8 cellular contexts compared by ENCODE assay signal in genomic region chr22:19679476-19680099, GRCh38. TPM values are rescaled to one million over a fixed set of nuclear protein-coding genes. Genes with fewer than 3 reads are reported as not detected.
DNase-seq lines count a peak whose midpoint lies in the region; ATAC-seq and TF ChIP-seq lines count a peak whose summit lies in the region.

No MANE protein-coding gene starts in this region.

- H3K4me3 Mint-ChIP-seq in brain, result no peak overlapping the region

- H3K9me3 ChIP-seq in liver (ENCODE audit: control insufficient read depth in 4 of 4, low read length in 3 of 4), result no peaks in the 10 kb centered on the region

- peaks cover 30% of the 10 kb centered on the region for H3K4me1 Mint-ChIP-seq in brain

- ATAC-seq in SK-N-SH treated with all-trans-retinoic acid at 6 μM for 48 hours (peak; percentile 76), GM18517 (IDR thresholded peaks at IDR 0.05; ENCODE audit: unreplicated experiment) (no peak), GM19397 (IDR thresholded peaks at IDR 0.05; ENCODE audit: unreplicated experiment) (no peak), HG03025 (IDR thresholded peaks at IDR 0.05; ENCODE audit: low FRiP score, unreplicated experiment) (no peak)

- no peak overlapping the region for H3K27ac ChIP-seq in liver (ENCODE audit: low read depth in 1 of 2, low read length in 2 of 2)

- 35% methylated on average over 15 of the region's 15 CpGs for WGBS in liver

- no peaks in the 10 kb centered on the region for H3K36me3 ChIP-seq in liver (ENCODE audit: control insufficient read depth in 4 of 4, insufficient read depth in 3 of 4, low read depth in 1 of 4, low read length in 3 of 4)

- peak; percentile 58 to 75 for TF ChIP-seq RAD21 in liver (IDR thresholded peaks at IDR 0.05)

- H3K27me3 ChIP-seq in liver (ENCODE audit: control insufficient read depth in 4 of 4, insufficient read depth in 4 of 4, low read length in 3 of 4), result peaks cover 0 to 7% (median 0%) of the 10 kb centered on the region in 4 donors

- H3K9me3 Mint-ChIP-seq in brain, result peaks cover 13 to 22% (median 21%) of the 10 kb centered on the region in 5 experiments

- DNase-seq in Daoy (ENCODE audit: low read depth), result peak; percentile 36
- DNase-seq in stimulated activated CD8-positive, alpha-beta memory T cell treated with anti-CD3 and anti-CD28 coated beads, Interleukin-2, amount 100 ng/mL, for 48 hours (ENCODE audit: low read depth in 2 of 2), result peak; percentile 28 to 38

- no peak overlapping the region for H3K9ac ChIP-seq in liver (ENCODE audit: low read depth in 1 of 2, low read length in 2 of 2)

- H3K4me1 ChIP-seq in liver (ENCODE audit: control insufficient read depth in 4 of 4, insufficient read depth in 4 of 4, low read length in 3 of 4), result no peaks in the 10 kb centered on the region

- no peak overlapping the region for H3K4me3 ChIP-seq in liver (ENCODE audit: low read depth in 1 of 3, low read length in 3 of 3)

- peaks cover 9% of the 10 kb centered on the region for H3K27me3 Mint-ChIP-seq in brain

- peak; percentile 74 to 78 for TF ChIP-seq CTCF in brain (conservative IDR thresholded peaks at IDR 0.05)
- peak; percentile 53 for TF ChIP-seq CTCF in liver (IDR thresholded peaks at IDR 0.05; ENCODE audit: low read depth, low read length, missing input control)

- H3K36me3 Mint-ChIP-seq in brain, result no peaks in the 10 kb centered on the region

- H3K27ac Mint-ChIP-seq in brain, result peak overlapping the region in 2 of 5 experiments; percentile 73 to 93

TF ChIP-seq in SK-N-SH treated with all-trans-retinoic acid at 6 μM for 48 hours, 23 proteins besides CTCF, POLR2A, EP300 and RAD21:
- TF ChIP-seq ESRRG (CRISPR knock-in tag; IDR thresholded peaks at IDR 0.05) (no peak), SNAI2 (CRISPR knock-in tag; IDR thresholded peaks at IDR 0.05) (no peak), ZNF8 (CRISPR knock-in tag; IDR thresholded peaks at IDR 0.05) (no peak), CSRNP3 (CRISPR knock-in tag; IDR thresholded peaks at IDR 0.05) (no peak), PPARA (CRISPR knock-in tag; IDR thresholded peaks at IDR 0.05; ENCODE audit: borderline replicate concordance) (no peak), ZFP30 (CRISPR knock-in tag; IDR thresholded peaks at IDR 0.05) (no peak), ZFP3 (CRISPR knock-in tag; IDR thresholded peaks at IDR 0.05) (no peak), BACH2 (CRISPR knock-in tag; IDR thresholded peaks at IDR 0.05; ENCODE audit: borderline replicate concordance) (no peak), RARB (CRISPR knock-in tag; IDR thresholded peaks at IDR 0.05) (no peak)

TF ChIP-seq in liver, 16 proteins besides CTCF, POLR2A, EP300 and RAD21:
- TF ChIP-seq GABPA (IDR thresholded peaks at IDR 0.05 in 1 of 2, conservative IDR thresholded peaks at IDR 0.05 in 1 of 2) (no peak), JUND (IDR thresholded peaks at IDR 0.05) (no peak), NR2F2 (IDR thresholded peaks at IDR 0.05) (no peak), REST (IDR thresholded peaks at IDR 0.05) (no peak), ZBTB33 (IDR thresholded peaks at IDR 0.05) (no peak), HNF4A (conservative IDR thresholded peaks at IDR 0.05) (no peak), SP1 (IDR thresholded peaks at IDR 0.05) (no peak), TAF1 (conservative IDR thresholded peaks at IDR 0.05) (no peak), FOXA1 (IDR thresholded peaks at IDR 0.05) (no peak), ATF3 (IDR thresholded peaks at IDR 0.05) (no peak), EGR1 (IDR thresholded peaks at IDR 0.05; ENCODE audit: low read depth in 2 of 2) (no peak), MAX (IDR thresholded peaks at IDR 0.05) (no peak), RXRA (IDR thresholded peaks at IDR 0.05) (no peak), FOXA2 (IDR thresholded peaks at IDR 0.05) (no peak), YY1 (IDR thresholded peaks at IDR 0.05) (no peak), HNF4G (IDR thresholded peaks at IDR 0.05) (no peak)

RNA-seq across cellular contexts. Expression of gene SEPTIN5, which starts 34.7 kb away (rescaled TPM):
- 6.1 and 7.8 TPM in 2 replicates for total RNA-seq in Daoy (2014; rRNA removed; shearing (Covaris generic))
- 290 TPM for polyA plus RNA-seq in brain (ENCODE audit: insufficient read depth, low read depth, low replicate concordance)
- total RNA-seq in liver, result 1 to 10 TPM; 3.3 to 3.5 TPM
- 1 to 10 TPM in 1 of 2 donors, under 1 TPM in 1; 0.26 to 2.2 TPM for polyA plus RNA-seq in liver

RNA-seq across cellular contexts. Expression of gene GP1BB, which starts 43.8 kb away (rescaled TPM):
- 6.2 and 7.9 TPM in 2 replicates for total RNA-seq in Daoy (2014; rRNA removed; shearing (Covaris generic))
- polyA plus RNA-seq in brain (ENCODE audit: insufficient read depth, low read depth, low replicate concordance) (46.2 TPM), liver (under 1 TPM; 0.38 to 0.51 TPM)
- total RNA-seq in liver, result 1 to 10 TPM in 1 of 2 donors, not detected in 1; 5.7 TPM
